In the genomic region with DNA sequence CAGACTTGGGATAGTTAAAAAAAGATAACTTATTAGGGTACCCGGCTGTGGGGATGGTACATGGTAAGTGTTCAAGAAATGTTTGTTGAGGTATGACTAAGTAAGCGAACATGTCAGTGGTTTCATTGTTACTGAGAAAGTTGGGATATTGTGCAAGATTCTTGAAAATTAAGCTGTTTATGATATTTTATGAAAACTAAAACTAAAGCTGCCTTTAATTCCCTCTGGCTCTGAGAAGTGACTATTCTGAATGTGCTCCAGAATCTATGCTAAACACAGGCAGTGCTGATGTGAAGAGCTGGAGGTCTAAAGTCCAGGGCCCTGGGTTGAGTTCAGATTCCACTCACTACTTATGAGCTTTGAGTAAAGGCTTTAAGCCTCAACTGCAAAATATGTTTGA, we compare ENCODE assay signal across 14 cellular contexts.
DNase-seq lines count a peak whose midpoint lies in the region; ATAC-seq and TF ChIP-seq lines count a peak whose summit lies in the region.
"Had no signal": no experiment of that assay in that cellular context is flagged by ENCODE, and none has a peak within 500 bp of the region (broad histone marks: within the 10 kb centered on the region; RNA-seq: fewer than 3 reads in every experiment).

No MANE protein-coding gene starts in this region.

- peak; percentile 67 for DNase-seq in MCF 10A (ENCODE audit: unreplicated experiment)
- DNase-seq in breast epithelium (ENCODE audit: low spot score in 2 of 2): no peak
- DNase-seq in astrocyte of the cerebellum (ENCODE audit: low read depth): peak; percentile 45
- DNase-seq in foreskin keratinocyte: peak in 1 of 2 donors; percentile 55
- DNase-seq in stimulated activated effector memory CD8-positive, alpha-beta T cell treated with anti-CD3 and anti-CD28 coated beads, Interleukin-12 subunit alpha, Interleukin-12 subunit beta, amount 100 ng/mL, for 72 hours (ENCODE audit: low spot score in 2 of 2): no peak
- DNase-seq in NCI-H1092 treated with DMSO at 0.1 percent for 48 hours (lab: John Stamatoyannopoulos, UW): no peak
- no peak for DNase-seq in RWPE1 (ENCODE audit: low spot score)
- DNase-seq: DMS79 treated with DMSO at 0.1 percent for 48 hours; effector CD4-positive, alpha-beta T cell; H9; NCI-H1048; NCI-H510A treated with DMSO at 0.1 percent for 48 hours; stimulated activated CD4-positive, alpha-beta T cell treated with anti-CD3 and anti-CD28 coated beads, Interleukin-2, amount 100 ng/mL, for 24 hours had no signal

- TF ChIP-seq POLR2A in breast epithelium (IDR thresholded peaks at IDR 0.05): no peak

- peaks cover 31% of the 10 kb centered on the region for H3K4me1 Mint-ChIP-seq in MCF 10A (ENCODE audit: insufficient read depth, unreplicated experiment)
- peaks cover 60% of the 10 kb centered on the region for H3K4me1 Mint-ChIP-seq in stimulated activated effector memory CD8-positive, alpha-beta T cell treated with anti-CD3 and anti-CD28 coated beads, Interleukin-12 subunit alpha, Interleukin-12 subunit beta, amount 100 ng/mL, for 72 hours

- H3K36me3 Mint-ChIP-seq in MCF 10A (ENCODE audit: insufficient read depth, unreplicated experiment): peaks cover 6% of the 10 kb centered on the region
- H3K36me3 Mint-ChIP-seq in stimulated activated effector memory CD8-positive, alpha-beta T cell treated with anti-CD3 and anti-CD28 coated beads, Interleukin-12 subunit alpha, Interleukin-12 subunit beta, amount 100 ng/mL, for 72 hours: peaks cover 55% of the 10 kb centered on the region

- no peaks in the 10 kb centered on the region for H3K9me3 ChIP-seq in breast epithelium

- in situ Hi-C loops in astrocyte of the cerebellum (cut with HindIII; ENCODE audit: low sequenced_read_pairs): no loop called here

- ATAC-seq in foreskin keratinocyte: peak; percentile 63
- peak; percentile 42 for ATAC-seq in stimulated activated effector memory CD8-positive, alpha-beta T cell treated with anti-CD3 and anti-CD28 coated beads, Interleukin-12 subunit alpha, Interleukin-12 subunit beta, amount 100 ng/mL, for 72 hours
- no peak for ATAC-seq in GM18909 (IDR thresholded peaks at IDR 0.05; ENCODE audit: poor library complexity, unreplicated experiment)

- H3K27me3 Mint-ChIP-seq in MCF 10A (ENCODE audit: insufficient read depth, unreplicated experiment): no peaks in the 10 kb centered on the region

- peak overlapping the region; percentile 73 for H3K27ac Mint-ChIP-seq in MCF 10A (ENCODE audit: low read depth, unreplicated experiment)
- H3K27ac Mint-ChIP-seq in stimulated activated effector memory CD8-positive, alpha-beta T cell treated with anti-CD3 and anti-CD28 coated beads, Interleukin-12 subunit alpha, Interleukin-12 subunit beta, amount 100 ng/mL, for 72 hours: peak overlapping the region; percentile 79
- H3K27ac Mint-ChIP-seq: H9 had no signal

- intact Hi-C loops in MCF 10A (cut with micrococcal nuclease): no loop called here
- intact Hi-C loops in breast epithelium (cut with DNase I; ENCODE audit: low total_unique reads): no loop called here

- H3K27ac ChIP-seq in breast epithelium: no peak overlapping the region
- H3K27ac ChIP-seq in foreskin keratinocyte: no peak overlapping the region
- H3K27ac ChIP-seq in RWPE1: no peak overlapping the region

- H3K27me3 ChIP-seq in breast epithelium: no peaks in the 10 kb centered on the region
- H3K27me3 ChIP-seq in foreskin keratinocyte: no peaks in the 10 kb centered on the region

- no peaks in the 10 kb centered on the region for H3K9me3 Mint-ChIP-seq in MCF 10A (ENCODE audit: unreplicated experiment)
- no peaks in the 10 kb centered on the region for H3K9me3 Mint-ChIP-seq in stimulated activated effector memory CD8-positive, alpha-beta T cell treated with anti-CD3 and anti-CD28 coated beads, Interleukin-12 subunit alpha, Interleukin-12 subunit beta, amount 100 ng/mL, for 72 hours
- H3K9me3 Mint-ChIP-seq: H9 had no signal

- H3K36me3 ChIP-seq in breast epithelium: no peaks in the 10 kb centered on the region

- no peaks in the 10 kb centered on the region for H3K4me1 ChIP-seq in breast epithelium
- H3K4me1 ChIP-seq in foreskin keratinocyte: peaks cover 15% of the 10 kb centered on the region

- BruUV-seq in MCF 10A (replicated peaks; lab: Mats Ljungman, UMichigan): no TSS peak

- H3K4me3 Mint-ChIP-seq in MCF 10A (ENCODE audit: unreplicated experiment): no peak overlapping the region
- no peak overlapping the region for H3K4me3 Mint-ChIP-seq in stimulated activated effector memory CD8-positive, alpha-beta T cell treated with anti-CD3 and anti-CD28 coated beads, Interleukin-12 subunit alpha, Interleukin-12 subunit beta, amount 100 ng/mL, for 72 hours
- H3K4me3 Mint-ChIP-seq: H9 had no signal

- POLR2A ChIA-PET in MCF 10A (lab: Yijun Ruan, JAX): interaction anchor here (1.1 kb wide), 1 partner anchor 85 kb away, joined by 4 read pairs; no protein-coding TSS in a partner anchor
- POLR2A ChIA-PET in RWPE1 (lab: Yijun Ruan, JAX; ENCODE audit: low non-redundant PET): no interaction called here

- no peak for TF ChIP-seq CTCF in MCF 10A (IDR thresholded peaks at IDR 0.05; ENCODE audit: unreplicated experiment)
- TF ChIP-seq CTCF in breast epithelium (IDR thresholded peaks at IDR 0.05): no peak
- no peak for TF ChIP-seq CTCF in astrocyte of the cerebellum (IDR thresholded peaks at IDR 0.05; ENCODE audit: low read depth, low read length, missing control alignments)
- TF ChIP-seq CTCF in foreskin keratinocyte (conservative IDR thresholded peaks at IDR 0.05): no peak
- TF ChIP-seq CTCF in RWPE1 (conservative IDR thresholded peaks at IDR 0.05; ENCODE audit: low read depth): no peak

- no peak overlapping the region for H3K4me3 ChIP-seq in breast epithelium
- no peak overlapping the region for H3K4me3 ChIP-seq in astrocyte of the cerebellum (ENCODE audit: low read depth, low read length)

- CTCF ChIA-PET in MCF 10A (lab: Yijun Ruan, JAX): interaction anchor here (0.6 to 1.1 kb wide), 5 partner anchors 19 to 577 kb away, joined by 3 to 4 read pairs (median 3); no protein-coding TSS in a partner anchor
- CTCF ChIA-PET in RWPE1 (lab: Yijun Ruan, JAX): interaction anchor here (0.8 to 1.0 kb wide), 2 partner anchors 19 to 22 kb away, joined by 3 to 4 read pairs; no protein-coding TSS in a partner anchor

Comparison
In these comparisons a context has a peak if more than half of its experiments do, and no peak if none do; other contexts are left out.
1. DNase-seq: peak in MCF 10A (single experiment) and astrocyte of the cerebellum (single experiment); none in breast epithelium (0 of 2), stimulated activated effector memory CD8-positive, alpha-beta T cell treated with anti-CD3 and anti-CD28 coated beads, Interleukin-12 subunit alpha, Interleukin-12 subunit beta, amount 100 ng/mL, for 72 hours (0 of 2), NCI-H1092 treated with DMSO at 0.1 percent for 48 hours (single experiment) and RWPE1 (single experiment).